Comparison of ENCODE assay signal across 30 cellular contexts in the genomic region with DNA sequence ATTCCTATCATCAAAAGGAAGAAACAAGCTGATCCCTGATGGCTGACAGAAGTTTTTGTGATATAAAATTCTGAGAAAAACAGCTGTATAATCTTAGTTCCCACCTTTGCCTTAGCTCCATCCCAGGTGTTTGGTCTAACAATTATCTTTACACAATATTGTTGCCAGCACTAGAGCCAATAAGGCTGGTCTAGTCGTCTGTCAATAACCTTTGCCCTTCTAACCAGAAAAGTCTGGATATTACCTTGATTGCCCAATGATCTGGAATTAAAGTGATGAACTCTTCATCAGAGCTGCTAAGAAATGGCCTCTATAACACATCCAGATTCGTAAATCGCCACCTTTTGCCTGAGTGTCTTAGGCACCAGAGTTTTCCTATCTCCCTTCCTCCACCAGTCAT.
"Had no signal": no experiment of that assay in that cellular context is flagged by ENCODE, and none has a peak within 500 bp of the region (broad histone marks: within the 10 kb centered on the region; RNA-seq: fewer than 3 reads in every experiment).

No MANE protein-coding gene starts in this region.

- H3K4me1 ChIP-seq: body of pancreas, breast epithelium had no signal

- H3K36me3 ChIP-seq: breast epithelium, cardiac muscle cell, gastrocnemius medialis, heart left ventricle had no signal

- ATAC-seq: activated CD4-positive, alpha-beta T cell treated with anti-CD3 and anti-CD28 coated beads for 36 hours; activated CD8-positive, alpha-beta memory T cell treated with anti-CD3 and anti-CD28 coated beads, Interleukin-2, amount 10 ng/mL, durations not matched to agents 7 days and 5 days; activated CD8-positive, alpha-beta T cell treated with anti-CD3 and anti-CD28 coated beads, Interleukin-2, amount 10 ng/mL, durations not matched to agents 7 days and 5 days; body of pancreas; esophagus mucosa; foreskin keratinocyte; gastrocnemius medialis; heart left ventricle; T-helper 17 cell had no signal

- H3K27ac ChIP-seq: body of pancreas, breast epithelium, cardiac muscle cell, coronary artery, foreskin keratinocyte, gastrocnemius medialis, heart left ventricle had no signal

- H3K9me3 ChIP-seq: body of pancreas, breast epithelium, gastrocnemius medialis, heart left ventricle had no signal

- H3K27me3 ChIP-seq: body of pancreas, breast epithelium, cardiac muscle cell, dorsolateral prefrontal cortex, foreskin keratinocyte, gastrocnemius medialis, heart left ventricle had no signal

- H3K4me3 ChIP-seq: body of pancreas, breast epithelium, cardiac muscle cell, coronary artery, dorsolateral prefrontal cortex, gastrocnemius medialis, heart left ventricle had no signal

- DNase-seq: activated CD4-positive, alpha-beta memory T cell treated with anti-CD3 and anti-CD28 coated beads for 36 hours; activated CD4-positive, alpha-beta T cell treated with anti-CD3 and anti-CD28 coated beads for 36 hours; activated CD4-positive, alpha-beta T cell treated with anti-CD3 and anti-CD28 coated beads, Interleukin-2, amount 10 ng/mL, durations not matched to agents 24 days and 14 days; activated CD4-positive, CD25-positive, alpha-beta regulatory T cell; activated CD4-positive, CD25-positive, alpha-beta regulatory T cell treated with anti-CD3 and anti-CD28 coated beads, Interleukin-2, amount 50 U/mL, for 72 hours; activated CD8-positive, alpha-beta memory T cell treated with anti-CD3 and anti-CD28 coated beads, Interleukin-2, amount 10 ng/mL, durations not matched to agents 7 days and 5 days; activated CD8-positive, alpha-beta memory T cell treated with anti-CD3 and anti-CD28 coated beads, Interleukin-2, amount 50 U/mL, for 4 hours; activated CD8-positive, alpha-beta T cell treated with anti-CD3 and anti-CD28 coated beads, Interleukin-2, amount 10 ng/mL, durations not matched to agents 7 days and 5 days; activated effector memory CD4-positive, alpha-beta T cell treated with anti-CD3 and anti-CD28 coated beads, Interleukin-2, amount 50 U/mL, for 16 hours; activated naive CD4-positive, alpha-beta T cell treated with anti-CD3 and anti-CD28 coated beads for 36 hours; activated naive CD8-positive, alpha-beta T cell treated with anti-CD3 and anti-CD28 coated beads, Interleukin-2, amount 10 ng/mL, durations not matched to agents 7 days and 5 days; activated T-cell treated with anti-CD3 and anti-CD28 coated beads, Interleukin-2, amount 50 U/mL, for 1 hour; activated T-cell treated with anti-CD3 and anti-CD28 coated beads, Interleukin-2, amount 50 U/mL, for 48 hours; amniotic stem cell; anterior cingulate cortex; body of pancreas; dorsolateral prefrontal cortex; effector memory CD4-positive, alpha-beta T cell; endodermal cell; foreskin keratinocyte; gastrocnemius medialis; glutamatergic neuron; heart left ventricle; T-helper 1 cell; T-helper 17 cell; T1000 had no signal
